Comparison of ENCODE assay signal across 7 cellular contexts in genomic region chr17:8153550-8153956, GRCh38. TPM values are rescaled to one million over a fixed set of nuclear protein-coding genes. Genes with fewer than 3 reads are reported as not detected.
DNase-seq lines count a peak whose midpoint lies in the region; ATAC-seq and TF ChIP-seq lines count a peak whose summit lies in the region.

No MANE protein-coding gene starts in this region.

- WGBS in sigmoid colon, 2 donors = 5 to 27% methylated on average over 13 of the region's 13 CpGs

- CTCF ChIA-PET in Panc1 (lab: Charles Lee) = interaction anchor here (0.7 to 0.8 kb wide), 2 partner anchors 32 to 93 kb away, joined by 3 to 5 read pairs; no protein-coding TSS in a partner anchor

- peak in 1 of 2 donors; percentile 47 for TF ChIP-seq POLR2A in sigmoid colon (IDR thresholded peaks at IDR 0.05)

- H3K36me3 ChIP-seq in Panc1 (ENCODE audit: control insufficient read depth, insufficient read depth, low read length) = no peaks in the 10 kb centered on the region
- peaks cover 23% of the 10 kb centered on the region for H3K36me3 ChIP-seq in brain microvascular endothelial cell (replicated peaks)
- peaks cover 17% of the 10 kb centered on the region for H3K36me3 ChIP-seq in iPS-20b (ENCODE audit: insufficient read depth, low read depth, low read length)
- H3K36me3 ChIP-seq in sigmoid colon = peaks cover 23 to 31% (median 28%) of the 10 kb centered on the region in 4 donors

- ATAC-seq in Panc1 = no peak
- ATAC-seq in HG03571 (IDR thresholded peaks at IDR 0.05; ENCODE audit: unreplicated experiment) = no peak

- DNase-seq in GOT3 (lab: John Stamatoyannopoulos, UW) (peak; percentile 58), Panc1 (ENCODE audit: low read depth, low spot score) (no peak), brain microvascular endothelial cell (peak; percentile 94), sigmoid colon (peak; percentile 94), NCI-H128 (lab: John Stamatoyannopoulos, UW; ENCODE audit: unreplicated experiment) (no peak)

- in situ Hi-C loops in Panc1 (cut with HindIII; ENCODE audit: low pct_unique_long_range_greater_than_20kb, low sequenced_read_pairs) = no loop called here
- in situ Hi-C loops in brain microvascular endothelial cell (cut with HindIII; ENCODE audit: low pct_ligation_motif_present, low sequenced_read_pairs) = no loop called here

- peak in 3 of 4 donors; percentile 0 to 90 (median 65) for TF ChIP-seq EP300 in sigmoid colon (IDR thresholded peaks at IDR 0.05)

- POLR2A ChIA-PET in Panc1 (lab: Charles Lee) = interaction anchor here (0.6 to 0.8 kb wide), 2 partner anchors 20 to 34 kb away, joined by 3 read pairs; no protein-coding TSS in a partner anchor

- H3K9me3 ChIP-seq in Panc1 (ENCODE audit: control insufficient read depth, insufficient read depth, low read depth, low read length) = no peaks in the 10 kb centered on the region
- no peaks in the 10 kb centered on the region for H3K9me3 ChIP-seq in iPS-20b (ENCODE audit: insufficient read depth, low read depth, low read length)
- no peaks in the 10 kb centered on the region for H3K9me3 ChIP-seq in sigmoid colon

- H3K9ac ChIP-seq in iPS-20b (ENCODE audit: low read depth, low read length) = peak overlapping the region; percentile 49; the same call in 1 of the 2 replicates

- peak overlapping the region; percentile 71 to 73; a peak in 3 of 4 replicates for H3K4me3 ChIP-seq in Panc1 (ENCODE audit: low read depth in 2 of 2, low read length in 2 of 2)
- H3K4me3 ChIP-seq in brain microvascular endothelial cell (ENCODE audit: low read depth, low read length) = peak overlapping the region; percentile 22
- H3K4me3 ChIP-seq in iPS-20b (ENCODE audit: low read length) = no peak overlapping the region
- peak overlapping the region; percentile 79 to 97 (median 94) for H3K4me3 ChIP-seq in sigmoid colon

- H3K27me3 ChIP-seq in Panc1 (ENCODE audit: control insufficient read depth, insufficient read depth, low read length) (no peaks in the 10 kb centered on the region), brain microvascular endothelial cell (replicated peaks) (no peaks in the 10 kb centered on the region), iPS-20b (ENCODE audit: insufficient read depth, low read length) (no peaks in the 10 kb centered on the region), sigmoid colon (no peaks in the 10 kb centered on the region)

- H3K4me1 ChIP-seq in Panc1 (ENCODE audit: control insufficient read depth, insufficient read depth, low read length) (peaks cover 34% of the 10 kb centered on the region), iPS-20b (ENCODE audit: insufficient read depth, low read length) (peaks cover 12% of the 10 kb centered on the region; the same call in 1 of the 2 replicates), sigmoid colon (peaks cover 0 to 58% (median 54%) of the 10 kb centered on the region in 4 donors)

- peak overlapping the region; percentile 82 for H3K27ac ChIP-seq in Panc1 (ENCODE audit: low read length)
- H3K27ac ChIP-seq in brain microvascular endothelial cell = peak overlapping the region; percentile 99
- H3K27ac ChIP-seq in iPS-20b (ENCODE audit: low read length) = no peak overlapping the region
- peak overlapping the region; percentile 99 to 100 (median 100) for H3K27ac ChIP-seq in sigmoid colon

- BruUV-seq in Panc1 (replicated peaks; lab: Mats Ljungman, UMichigan) = no TSS peak

- TF ChIP-seq CTCF in Panc1 (IDR thresholded peaks at IDR 0.05) (no peak), brain microvascular endothelial cell (IDR thresholded peaks at IDR 0.05; ENCODE audit: low read depth, low read length, missing control alignments) (no peak), sigmoid colon (IDR thresholded peaks at IDR 0.05) (no peak)

- intact Hi-C loops in Panc1 (cut with micrococcal nuclease; ENCODE audit: unreplicated experiment) (no loop called here), sigmoid colon (cut with DNase I) (no loop called here)

RNA-seq across cellular contexts. Expression of gene PER1, which starts 1.3 kb away (rescaled TPM):
- total RNA-seq in Panc1 (2021; ENCODE audit: unreplicated experiment) (17.1 TPM), sigmoid colon (100 to 1,000 TPM in 2 of 4 donors, 10 to 100 TPM in 2; 60.3 to 153 (median 84.5) TPM)
- polyA plus RNA-seq in Panc1 (2012; ENCODE audit: insufficient read length) = 11.8 TPM
- 10 to 100 TPM; 30.5 to 67.7 (median 34.2) TPM for polyA plus RNA-seq in sigmoid colon

RNA-seq across cellular contexts. Expression of gene VAMP2, which starts 9.2 kb away (rescaled TPM):
- total RNA-seq in Panc1 (2021; ENCODE audit: unreplicated experiment) (28.6 TPM), sigmoid colon (10 to 100 TPM; 20.4 to 29.6 (median 27.3) TPM)
- 30.2 TPM for polyA plus RNA-seq in Panc1 (2012; ENCODE audit: insufficient read length)
- polyA plus RNA-seq in sigmoid colon = 10 to 100 TPM; 37.7 to 57.1 (median 54.9) TPM

RNA-seq across cellular contexts. Expression of gene TMEM107, which starts 22.6 kb away (rescaled TPM):
- 10.6 TPM for total RNA-seq in Panc1 (2021; ENCODE audit: unreplicated experiment)
- polyA plus RNA-seq in Panc1 (2012; ENCODE audit: insufficient read length) = 8.1 TPM
- 10 to 100 TPM in 3 of 4 donors, 1 to 10 TPM in 1; 8.3 to 61.7 (median 20.6) TPM for total RNA-seq in sigmoid colon
- polyA plus RNA-seq in sigmoid colon = 10 to 100 TPM in 1 of 3 donors, 1 to 10 TPM in 2; 4.6 to 20.8 (median 7.2) TPM

RNA-seq across cellular contexts. Expression of gene HES7, which starts 29.6 kb away (rescaled TPM):
- 4.0 TPM for total RNA-seq in Panc1 (2021; ENCODE audit: unreplicated experiment)
- polyA plus RNA-seq in Panc1 (2012; ENCODE audit: insufficient read length) = 4.9 TPM
- not detected for total RNA-seq in sigmoid colon
- under 1 TPM in 1 of 3 donors, not detected in 2; 0.16 TPM for polyA plus RNA-seq in sigmoid colon

RNA-seq across cellular contexts. Expression of gene ALOXE3, which starts 35.2 kb away (rescaled TPM):
- total RNA-seq in Panc1 (2021; ENCODE audit: unreplicated experiment) (0.46 TPM), sigmoid colon (not detected)
- polyA plus RNA-seq in Panc1 (2012; ENCODE audit: insufficient read length) = not detected
- under 1 TPM in 1 of 3 donors, not detected in 2; 0.17 TPM for polyA plus RNA-seq in sigmoid colon

Comparison
In these comparisons a context has a peak if more than half of its experiments do, and no peak if none do; other contexts are left out.
1. DNase-seq: peak in GOT3 (single experiment), brain microvascular endothelial cell (single experiment) and sigmoid colon (single experiment); none in Panc1 (single experiment) and NCI-H128 (single experiment).